In the genomic region with DNA sequence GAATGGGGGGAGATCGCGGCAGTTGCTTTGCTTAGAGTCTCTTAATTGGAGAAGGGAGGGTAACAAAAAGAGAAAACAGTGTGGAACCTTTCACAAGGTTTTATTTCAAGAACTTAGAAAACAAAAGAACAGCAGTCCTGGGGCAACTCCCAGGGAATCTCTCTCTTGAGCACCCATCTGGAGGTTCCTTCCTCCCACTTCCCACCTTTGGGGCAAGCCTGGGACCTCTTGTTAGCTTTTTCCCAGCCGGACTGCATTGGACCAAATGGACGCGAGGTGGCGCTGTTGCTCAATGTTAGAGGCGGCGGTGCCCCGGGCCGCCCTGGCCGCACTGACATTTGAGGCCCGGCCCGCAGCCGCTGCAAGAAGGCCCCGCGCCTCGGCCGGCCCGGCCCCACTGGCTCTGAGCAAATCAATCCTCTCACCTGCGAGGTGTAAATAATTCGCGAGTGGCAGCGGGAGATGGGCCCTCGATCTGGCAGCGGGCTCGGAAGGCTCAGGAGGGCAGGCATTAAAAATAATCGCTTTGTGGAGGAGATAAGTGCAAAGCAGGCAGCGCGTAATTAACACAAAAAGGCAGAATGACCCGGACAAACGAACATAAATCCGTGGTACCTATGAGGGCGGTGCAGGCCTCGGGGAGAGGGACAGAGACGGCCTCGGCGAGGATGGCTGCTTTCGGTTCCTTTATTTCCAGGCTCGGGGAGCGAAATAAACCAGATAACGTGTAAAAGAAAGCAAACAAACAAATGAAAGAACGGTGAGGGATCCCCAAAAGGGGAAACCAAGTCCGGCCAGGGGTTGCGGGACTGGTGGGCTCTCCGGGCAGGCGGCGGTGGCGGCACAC, we compare ENCODE assay signal across 8 cellular contexts. TPM values are rescaled to one million over a fixed set of nuclear protein-coding genes. Genes with fewer than 3 reads are reported as not detected.
DNase-seq lines count a peak whose midpoint lies in the region; ATAC-seq and TF ChIP-seq lines count a peak whose summit lies in the region.

No MANE protein-coding gene starts in this region.

- TF ChIP-seq CTCF in GM06990 (IDR thresholded peaks at IDR 0.05; ENCODE audit: insufficient read depth, low read length, poor library complexity, severe bottlenecking), result peak; percentile 76

- peak overlapping the region; percentile 45 for H3K4me3 ChIP-seq in GM06990 (replicated peaks; ENCODE audit: low read depth, low read length)

- ATAC-seq in HG02678 (IDR thresholded peaks at IDR 0.05; ENCODE audit: unreplicated experiment) (peak; percentile 76), GM18907 (IDR thresholded peaks at IDR 0.05; ENCODE audit: unreplicated experiment) (no peak)

- H3K36me3 ChIP-seq in GM06990 (ENCODE audit: control insufficient read depth, insufficient read depth, low read length), result no peaks in the 10 kb centered on the region

- peak; percentile 80 for DNase-seq in GM06990 (ENCODE audit: extremely low read depth, insufficient read length)
- peak; percentile 72 for DNase-seq in NCI-H226
- DNase-seq in activated CD4-positive, alpha-beta T cell treated with anti-CD3 and anti-CD28 coated beads, Interleukin-2, amount 50 U/mL, for 48 hours, result peak; percentile 90 to 91
- DNase-seq in dermis blood vessel endothelial cell, result peak; percentile 87
- peak; percentile 92 for DNase-seq in medulla oblongata (ENCODE audit: extremely low spot score)
- peak; percentile 65 to 84 (median 75) for DNase-seq in stimulated activated CD4-positive, alpha-beta T cell treated with anti-CD3 and anti-CD28 coated beads, TNF-alpha, amount 100 ng/mL, for 4 hours (ENCODE audit: low read depth in 3 of 3)

- H3K27me3 ChIP-seq in GM06990 (replicated peaks; ENCODE audit: control insufficient read depth, insufficient read depth, low read length), result peaks cover 1% of the 10 kb centered on the region; the same call in 1 of the 2 replicates

RNA-seq across cellular contexts. Expression of gene HOXC8, which starts 2.7 kb away (rescaled TPM):
- total RNA-seq in dermis blood vessel endothelial cell, result not detected in 2 replicates

RNA-seq across cellular contexts. Expression of gene HOXC9, which starts 6.1 kb away (rescaled TPM):
- 0.28 and 0.68 TPM in 2 replicates for total RNA-seq in dermis blood vessel endothelial cell

RNA-seq across cellular contexts. Expression of gene HOXC10, which starts 21.1 kb away (rescaled TPM):
- total RNA-seq in dermis blood vessel endothelial cell, result 0.28 and 0.85 TPM in 2 replicates

RNA-seq across cellular contexts. Expression of gene HOXC6, which starts 22.2 kb away (rescaled TPM):
- total RNA-seq in dermis blood vessel endothelial cell, result under 0.01 and 0.05 TPM in 2 replicates

RNA-seq across cellular contexts. Expression of gene HOXC5, which starts 26.8 kb away (rescaled TPM):
- total RNA-seq in dermis blood vessel endothelial cell, result not detected in 2 replicates
